Comparison of ENCODE assay signal across 20 cellular contexts in the genomic region with DNA sequence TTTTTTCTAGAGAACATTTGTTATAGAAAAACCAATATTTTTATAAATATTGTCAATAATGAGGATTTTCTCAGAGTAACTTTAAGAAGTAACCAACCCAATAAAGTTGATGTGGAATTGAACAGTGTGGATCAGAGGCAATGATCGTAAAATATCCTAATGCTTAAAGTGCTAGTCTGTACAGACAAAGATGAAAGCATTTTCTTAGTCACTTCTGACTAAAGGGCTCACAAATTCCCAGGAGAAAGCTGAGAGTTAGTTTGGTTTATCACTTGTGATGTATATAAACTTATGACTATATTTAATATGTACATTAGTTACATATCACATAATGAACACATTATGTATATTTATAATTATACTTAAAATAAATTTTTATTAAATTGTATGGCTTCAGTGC. TPM values are rescaled to one million over a fixed set of nuclear protein-coding genes. Genes with fewer than 3 reads are reported as not detected.
DNase-seq lines count a peak whose midpoint lies in the region; TF ChIP-seq lines count a peak whose summit lies in the region.
"Had no signal": no experiment of that assay in that cellular context is flagged by ENCODE, and none has a peak within 500 bp of the region (broad histone marks: within the 10 kb centered on the region; RNA-seq: fewer than 3 reads in every experiment).

No MANE protein-coding gene starts in this region.

- DNase-seq in HCEC 1CT: peak; percentile 20
- DNase-seq in amniotic epithelial cell (ENCODE audit: low read depth): peak; percentile 20
- DNase-seq in fibroblast of the aortic adventitia (ENCODE audit: low read depth): peak; percentile 26
- DNase-seq in activated T-cell treated with anti-CD3 and anti-CD28 coated beads, Interleukin-2, amount 50 U/mL, for 1 hour: no peak
- DNase-seq in hippocampal formation (lab: John Stamatoyannopoulos, UW): no peak
- DNase-seq in T-helper 9 cell: no peak
- DNase-seq: CD8-positive, alpha-beta T cell; COR-L47; DMS 273 treated with DMSO at 0.1 percent for 48 hours; DMS53; DND-41; EL had no signal

- no peak for TF ChIP-seq CTCF in fibroblast of the aortic adventitia (IDR thresholded peaks at IDR 0.05; ENCODE audit: insufficient read depth, low read length)

- no peak overlapping the region for H3K4me3 ChIP-seq in fibroblast of the aortic adventitia (ENCODE audit: low read depth, low read length)
- H3K4me3 ChIP-seq: BLaER1 treated with 17β-estradiol and CSF1 and Interleukin-3, amounts not matched to agents 10 nM and 100 nM; GM12878; HAP-1 had no signal

RNA-seq across cellular contexts. Expression of a gene that starts 25.4 kb away (rescaled TPM):
- not detected in 2 replicates for total RNA-seq in fibroblast of the aortic adventitia (ENCODE audit: low replicate concordance)
- total RNA-seq: A172; B cell; CD8-positive, alpha-beta T cell; G401; GM12878; H4; HT1080 had no signal

Comparison
In these comparisons a context has a peak if more than half of its experiments do, and no peak if none do; other contexts are left out.
1. DNase-seq: peak in HCEC 1CT (single experiment), amniotic epithelial cell (single experiment) and fibroblast of the aortic adventitia (single experiment); none in activated T-cell treated with anti-CD3 and anti-CD28 coated beads, Interleukin-2, amount 50 U/mL, for 1 hour (single experiment), hippocampal formation (0 of 2) and T-helper 9 cell (single experiment).